In the genomic region with DNA sequence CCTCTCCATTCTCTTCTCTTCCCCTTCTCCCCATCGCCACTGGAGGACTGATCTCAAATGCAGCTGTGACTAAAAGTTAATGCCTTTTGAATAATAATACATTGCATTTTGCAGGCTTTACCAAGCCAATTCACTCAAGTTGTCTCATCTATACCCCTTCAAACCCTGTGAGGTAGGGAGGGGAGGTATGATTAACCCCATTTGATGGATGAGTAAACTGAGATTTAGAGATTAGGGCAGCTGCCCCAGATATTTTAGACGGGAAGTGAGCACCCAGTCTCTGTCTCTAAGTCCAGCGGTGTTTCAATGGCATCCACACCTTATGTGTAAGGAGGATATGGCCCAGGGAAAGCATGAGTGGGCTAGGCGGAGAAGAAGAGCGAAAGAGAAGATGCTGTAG, we compare ENCODE assay signal across 23 cellular contexts. TPM values are rescaled to one million over a fixed set of nuclear protein-coding genes. Genes with fewer than 3 reads are reported as not detected.
"Had no signal": no experiment of that assay in that cellular context is flagged by ENCODE, and none has a peak within 500 bp of the region (broad histone marks: within the 10 kb centered on the region; RNA-seq: fewer than 3 reads in every experiment).

No MANE protein-coding gene starts in this region.

- H3K4me3 ChIP-seq: testis, vagina had no signal

- H3K36me3 ChIP-seq: vagina had no signal

- H3K4me1 ChIP-seq: foreskin keratinocyte, testis had no signal

- DNase-seq: activated CD4-positive, alpha-beta memory T cell treated with anti-CD3 and anti-CD28 coated beads, Interleukin-2, amount 10 ng/mL, durations not matched to agents 7 days and 5 days; activated CD4-positive, alpha-beta T cell treated with anti-CD3 and anti-CD28 coated beads, Interleukin-2, amount 10 ng/mL, durations not matched to agents 24 days and 14 days; activated effector memory CD4-positive, alpha-beta T cell treated with anti-CD3 and anti-CD28 coated beads, Interleukin-2, amount 50 U/mL, for 16 hours; activated naive CD4-positive, alpha-beta T cell treated with anti-CD3 and anti-CD28 coated beads, Interleukin-2, amount 10 ng/mL, durations not matched to agents 7 days and 5 days; activated T-cell treated with anti-CD3 and anti-CD28 coated beads, Interleukin-2, amount 50 U/mL, for 72 hours; amygdala; foreskin keratinocyte; immature natural killer cell; natural killer cell; occipital lobe; stimulated activated CD4-positive, alpha-beta T cell treated with anti-CD3 and anti-CD28 coated beads, Interleukin-2, amount 100 ng/mL, for 48 hours; stimulated activated naive CD4-positive, alpha-beta T cell; T-helper 2 cell; testis; trophoblast cell had no signal

- H3K27ac ChIP-seq: foreskin keratinocyte, testis, vagina had no signal

- ATAC-seq: activated T-cell treated with anti-CD3 and anti-CD28 coated beads, Interleukin-2, amount 50 U/mL, for 72 hours; foreskin keratinocyte; left lobe of liver; natural killer cell had no signal

- H3K27me3 ChIP-seq: foreskin keratinocyte, testis, vagina had no signal

- H3K9me3 ChIP-seq: testis, vagina had no signal

RNA-seq across cellular contexts. Expression of a gene that starts 1.1 kb away (rescaled TPM):
- total RNA-seq: activated CD4-positive, alpha-beta memory T cell treated with anti-CD3 and anti-CD28 coated beads, Interleukin-2, amount 10 ng/mL, durations not matched to agents 7 days and 5 days; cerebellum; kidney epithelial cell; left lobe of liver; lung microvascular endothelial cell; mesothelial cell of epicardium; natural killer cell; occipital lobe; posterior vena cava; renal cortical epithelial cell; vagina had no signal
- polyA plus RNA-seq: immature natural killer cell had no signal

RNA-seq across cellular contexts. Expression of a gene that starts 34.6 kb away (rescaled TPM):
- total RNA-seq: activated CD4-positive, alpha-beta memory T cell treated with anti-CD3 and anti-CD28 coated beads, Interleukin-2, amount 10 ng/mL, durations not matched to agents 7 days and 5 days; activated CD4-positive, alpha-beta T cell treated with anti-CD3 and anti-CD28 coated beads, Interleukin-2, amount 10 ng/mL, durations not matched to agents 24 days and 14 days; activated T-cell treated with anti-CD3 and anti-CD28 coated beads, Interleukin-2, amount 50 U/mL, for 72 hours; cerebellum; foreskin keratinocyte; kidney epithelial cell; lung microvascular endothelial cell; natural killer cell; occipital lobe; renal cortical epithelial cell; vagina had no signal
- polyA plus RNA-seq: foreskin keratinocyte, immature natural killer cell had no signal

RNA-seq across cellular contexts. Expression of a gene that starts 52.8 kb away (rescaled TPM):
- total RNA-seq: activated CD4-positive, alpha-beta memory T cell treated with anti-CD3 and anti-CD28 coated beads, Interleukin-2, amount 10 ng/mL, durations not matched to agents 7 days and 5 days; activated CD4-positive, alpha-beta T cell treated with anti-CD3 and anti-CD28 coated beads, Interleukin-2, amount 10 ng/mL, durations not matched to agents 24 days and 14 days; left lobe of liver; lung microvascular endothelial cell; natural killer cell had no signal
- polyA plus RNA-seq: immature natural killer cell had no signal
